ENCODE assay signal across 15 cellular contexts in genomic region chr10:123865880-123866279, GRCh38. TPM values are rescaled to one million over a fixed set of nuclear protein-coding genes. Genes with fewer than 3 reads are reported as not detected.
DNase-seq lines count a peak whose midpoint lies in the region; ATAC-seq and TF ChIP-seq lines count a peak whose summit lies in the region.
"Had no signal": no experiment of that assay in that cellular context is flagged by ENCODE, and none has a peak within 500 bp of the region (broad histone marks: within the 10 kb centered on the region; RNA-seq: fewer than 3 reads in every experiment).

No MANE protein-coding gene starts in this region.

- TF ChIP-seq EP300 in esophagus muscularis mucosa (IDR thresholded peaks at IDR 0.05) (no peak), sigmoid colon (IDR thresholded peaks at IDR 0.05) (peak; percentile 94 to 98 (median 98))

- H3K4me1 ChIP-seq in esophagus muscularis mucosa (peaks cover 0 to 95% (median 85%) of the 10 kb centered on the region in 4 donors), muscle layer of colon (ENCODE audit: insufficient read depth, low read length) (peaks cover 92% of the 10 kb centered on the region), sigmoid colon (peaks cover 0 to 96% (median 86%) of the 10 kb centered on the region in 4 donors), aorta (ENCODE audit: control insufficient read depth in 1 of 2, insufficient read depth in 2 of 2, low read length in 2 of 2) (peaks cover 0 to 3% of the 10 kb centered on the region in 2 donors)
- H3K4me1 ChIP-seq: SJSA1 had no signal

- no peak overlapping the region for H3K27ac Mint-ChIP-seq in stimulated activated effector memory CD8-positive, alpha-beta T cell treated with anti-CD3 and anti-CD28 coated beads, Interleukin-12 subunit alpha, Interleukin-12 subunit beta, amount 100 ng/mL, for 72 hours
- H3K27ac Mint-ChIP-seq: HFFc6 had no signal

- H3K9me3 ChIP-seq in esophagus muscularis mucosa (no peaks in the 10 kb centered on the region), muscle layer of colon (ENCODE audit: low read length) (no peaks in the 10 kb centered on the region), sigmoid colon (no peaks in the 10 kb centered on the region), aorta (ENCODE audit: control insufficient read depth, low read length) (no peaks in the 10 kb centered on the region)
- H3K9me3 ChIP-seq: SJSA1 had no signal

- peak overlapping the region; percentile 47 for H3K9ac ChIP-seq in muscle layer of colon (ENCODE audit: low read length)

- TF ChIP-seq POLR2A in esophagus muscularis mucosa (IDR thresholded peaks at IDR 0.05; ENCODE audit: low read depth) = no peak
- no peak for TF ChIP-seq POLR2A in sigmoid colon (IDR thresholded peaks at IDR 0.05)

- no peaks in the 10 kb centered on the region for H3K4me1 Mint-ChIP-seq in stimulated activated effector memory CD8-positive, alpha-beta T cell treated with anti-CD3 and anti-CD28 coated beads, Interleukin-12 subunit alpha, Interleukin-12 subunit beta, amount 100 ng/mL, for 72 hours

- DNase-seq in esophagus muscularis mucosa (ENCODE audit: extremely low spot score) = no peak
- DNase-seq in sigmoid colon = peak; percentile 91
- no peak for DNase-seq in aorta
- DNase-seq in cerebellar nuclear complex (lab: John Stamatoyannopoulos, UW) = no peak
- DNase-seq in stimulated activated effector memory CD8-positive, alpha-beta T cell treated with anti-CD3 and anti-CD28 coated beads, Interleukin-12 subunit alpha, Interleukin-12 subunit beta, amount 100 ng/mL, for 72 hours (ENCODE audit: low spot score in 2 of 2) = no peak
- DNase-seq in hypothalamus (lab: John Stamatoyannopoulos, UW) = no peak
- DNase-seq: HFFc6, MM.1S, NCI-H1092 treated with DMSO at 0.1 percent for 48 hours, NCI-H1694, NCI-H2081 treated with DMSO at 0.1 percent for 48 hours had no signal

- no peaks in the 10 kb centered on the region for H3K36me3 Mint-ChIP-seq in stimulated activated effector memory CD8-positive, alpha-beta T cell treated with anti-CD3 and anti-CD28 coated beads, Interleukin-12 subunit alpha, Interleukin-12 subunit beta, amount 100 ng/mL, for 72 hours

- H3K4me3 ChIP-seq in esophagus muscularis mucosa = no peak overlapping the region
- H3K4me3 ChIP-seq in muscle layer of colon (ENCODE audit: low read depth in 1 of 2, low read length in 2 of 2) = no peak overlapping the region
- no peak overlapping the region for H3K4me3 ChIP-seq in sigmoid colon
- H3K4me3 ChIP-seq in aorta (ENCODE audit: low read length in 2 of 2) = no peak overlapping the region
- H3K4me3 ChIP-seq: SJSA1 had no signal

- H3K27ac ChIP-seq in esophagus muscularis mucosa (replicated peaks in 1 of 4) (peak overlapping the region; percentile 89 to 95 (median 92)), muscle layer of colon (ENCODE audit: low read depth, low read length) (peak overlapping the region; percentile 94), sigmoid colon (peak overlapping the region; percentile 91 to 97 (median 97)), aorta (ENCODE audit: low read depth in 1 of 2, low read length in 2 of 2) (peak overlapping the region; percentile 45 to 72)
- H3K27ac ChIP-seq: C4-2B, SJSA1 had no signal

- intact Hi-C loops in esophagus muscularis mucosa (cut with DNase I) (loop anchor here (5.0 kb wide), 1 partner anchor 64 kb away; no protein-coding TSS in a partner anchor), sigmoid colon (cut with DNase I) (loop anchor here (1.0 to 10.0 kb wide), 3 partner anchors 25 to 93 kb away; partner anchors contain the start of gene CPXM2), aorta (cut with DNase I) (loop anchor here in 1 of 2 donors (2.0 kb wide), 1 partner anchor 19 kb away; no protein-coding TSS in a partner anchor)

- TF ChIP-seq CTCF in esophagus muscularis mucosa (IDR thresholded peaks at IDR 0.05) (no peak), sigmoid colon (IDR thresholded peaks at IDR 0.05) (no peak)

- peaks cover 0 to 12% (median 0%) of the 10 kb centered on the region in 4 donors for H3K36me3 ChIP-seq in esophagus muscularis mucosa
- peaks cover 10% of the 10 kb centered on the region for H3K36me3 ChIP-seq in muscle layer of colon (ENCODE audit: insufficient read depth, low read length)
- H3K36me3 ChIP-seq in sigmoid colon = no peaks in the 10 kb centered on the region
- no peaks in the 10 kb centered on the region for H3K36me3 ChIP-seq in aorta (ENCODE audit: control insufficient read depth in 1 of 2, insufficient read depth in 2 of 2, low read length in 1 of 2)
- H3K36me3 ChIP-seq: SJSA1 had no signal

- H3K4me3 Mint-ChIP-seq in stimulated activated effector memory CD8-positive, alpha-beta T cell treated with anti-CD3 and anti-CD28 coated beads, Interleukin-12 subunit alpha, Interleukin-12 subunit beta, amount 100 ng/mL, for 72 hours = no peak overlapping the region
- H3K4me3 Mint-ChIP-seq: HFFc6 had no signal

- no peaks in the 10 kb centered on the region for H3K9me3 Mint-ChIP-seq in stimulated activated effector memory CD8-positive, alpha-beta T cell treated with anti-CD3 and anti-CD28 coated beads, Interleukin-12 subunit alpha, Interleukin-12 subunit beta, amount 100 ng/mL, for 72 hours

- H3K27me3 ChIP-seq in esophagus muscularis mucosa (no peaks in the 10 kb centered on the region), muscle layer of colon (ENCODE audit: control insufficient read depth in 1 of 2, insufficient read depth in 2 of 2, low read length in 2 of 2) (no peaks in the 10 kb centered on the region), sigmoid colon (no peaks in the 10 kb centered on the region), aorta (ENCODE audit: control insufficient read depth in 1 of 2, insufficient read depth in 2 of 2, low read length in 1 of 2) (no peaks in the 10 kb centered on the region)
- H3K27me3 ChIP-seq: SJSA1 had no signal

- ATAC-seq in aorta (ENCODE audit: low FRiP score) = peak; percentile 8
- no peak for ATAC-seq in stimulated activated effector memory CD8-positive, alpha-beta T cell treated with anti-CD3 and anti-CD28 coated beads, Interleukin-12 subunit alpha, Interleukin-12 subunit beta, amount 100 ng/mL, for 72 hours

- 43% methylated on average over 6 of the region's 6 CpGs for WGBS in esophagus muscularis mucosa
- WGBS in sigmoid colon, 2 donors = 69 to 83% methylated on average over 6 of the region's 6 CpGs
- WGBS in aorta, 2 donors = 63 to 71% methylated on average over 6 of the region's 6 CpGs

RNA-seq across cellular contexts. Expression of gene CPXM2, which starts 25.7 kb away (rescaled TPM):
- 100 to 1,000 TPM in 2 of 4 donors, 10 to 100 TPM in 2; 56.8 to 150 (median 96.9) TPM for total RNA-seq in esophagus muscularis mucosa
- 100 to 1,000 TPM in 2 of 4 donors, 10 to 100 TPM in 2; 48.5 to 153 (median 106) TPM for total RNA-seq in sigmoid colon
- 1 to 10 TPM in 2 of 3 donors, under 1 TPM in 1; 0.69 to 6.7 (median 1.2) TPM for polyA plus RNA-seq in sigmoid colon
- total RNA-seq in aorta = 100 to 1,000 TPM; 116 to 169 TPM
- 100 to 1,000 TPM in 1 of 2 donors, 10 to 100 TPM in 1; 43.8 to 103 TPM for polyA plus RNA-seq in aorta
- total RNA-seq: HFFc6, LHCN-M2, SJSA1 had no signal
